In genomic region chr4:167642250-167642649, GRCh38 we compare ENCODE assay signal across 1 cellular context.
TF ChIP-seq lines count a peak whose summit lies in the region.

No MANE protein-coding gene starts in this region.

TF ChIP-seq in GM23338, 12 proteins besides CTCF, POLR2A, EP300 and RAD21:
- TF ChIP-seq EZH2phosphoT487 (IDR thresholded peaks at IDR 0.05; ENCODE audit: unreplicated experiment) = no peak
- TF ChIP-seq ZNF462 (CRISPR knock-in tag; IDR thresholded peaks at IDR 0.05) = no peak
- TF ChIP-seq ZNF114 (CRISPR knock-in tag; IDR thresholded peaks at IDR 0.05) = no peak
- TF ChIP-seq POLR2AphosphoS5 (IDR thresholded peaks at IDR 0.05; ENCODE audit: low read depth) = no peak
- no peak for TF ChIP-seq NANOG (IDR thresholded peaks at IDR 0.05; ENCODE audit: borderline replicate concordance)
- TF ChIP-seq ZNF331 (CRISPR knock-in tag; IDR thresholded peaks at IDR 0.05; ENCODE audit: low read depth) = no peak
- TF ChIP-seq STAT1 (IDR thresholded peaks at IDR 0.05; ENCODE audit: unreplicated experiment) = no peak
- no peak for TF ChIP-seq ETS1 (IDR thresholded peaks at IDR 0.05)
- TF ChIP-seq JUNB (IDR thresholded peaks at IDR 0.05; ENCODE audit: unreplicated experiment) = no peak
- TF ChIP-seq EZH2 (IDR thresholded peaks at IDR 0.05; ENCODE audit: low read depth, unreplicated experiment) = no peak
- TF ChIP-seq CREB1 (CRISPR knock-in tag; IDR thresholded peaks at IDR 0.05; ENCODE audit: low read depth) = no peak
- TF ChIP-seq REST (IDR thresholded peaks at IDR 0.05; ENCODE audit: unreplicated experiment) = no peak
